ENCODE assay signal across 27 cellular contexts in the genomic region with DNA sequence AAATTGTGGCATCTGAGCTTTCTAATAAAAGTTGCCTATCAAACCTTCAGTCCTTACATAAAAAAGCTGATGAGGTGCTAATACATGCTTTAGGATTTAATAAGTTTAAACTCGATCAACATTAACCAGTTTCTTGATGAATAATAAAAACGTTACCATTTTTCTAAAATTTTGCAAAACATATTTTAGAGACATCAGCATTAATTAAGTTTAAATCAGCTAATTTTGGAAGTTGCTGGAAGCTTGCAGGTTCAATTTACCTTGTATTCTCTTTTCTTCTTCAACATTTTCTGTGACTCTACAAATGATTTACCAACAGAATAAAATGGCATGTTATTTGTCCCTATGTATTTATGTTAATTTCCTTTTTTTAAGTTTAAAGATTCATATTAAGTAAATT.
"Had no signal": no experiment of that assay in that cellular context is flagged by ENCODE, and none has a peak within 500 bp of the region (broad histone marks: within the 10 kb centered on the region; RNA-seq: fewer than 3 reads in every experiment).

No MANE protein-coding gene starts in this region.

- H3K27ac ChIP-seq: stomach, suprapubic skin, testis, thoracic aorta, thyroid gland, tibial artery, tibial nerve, transverse colon, upper lobe of left lung, upper lobe of right lung, uterus, vagina had no signal

- ATAC-seq: stimulated activated effector memory CD8-positive, alpha-beta T cell treated with anti-CD3 and anti-CD28 coated beads, Interleukin-12 subunit alpha, Interleukin-12 subunit beta, amount 100 ng/mL, for 72 hours; stimulated activated memory B cell treated with anti-CD40 and anti-IgM and Interleukin-4, amounts not matched to agents 10 μg/mL and 1 μg/mL and 100 μg/mL, for 72 hours; stimulated activated naive B cell treated with anti-CD40 and anti-IgM and Interleukin-4, amounts not matched to agents 10 μg/mL and 1 μg/mL and 100 μg/mL, for 72 hours; stimulated activated naive CD8-positive, alpha-beta T cell treated with anti-CD3 and anti-CD28 coated beads, Interleukin-15, amount 100 ng/mL, for 72 hours; stimulated activated naive CD8-positive, alpha-beta T cell treated with anti-CD3 and anti-CD28 coated beads, Interleukin-15, Interleukin-2, amounts not matched to agents 100 U/mL and 50 U/mL, for 24 hours; upper lobe of right lung had no signal

- DNase-seq: stimulated activated CD4-positive, alpha-beta T cell treated with anti-CD3 and anti-CD28 coated beads, Interleukin-2, amount 100 ng/mL, for 48 hours; stimulated activated CD4-positive, alpha-beta T cell treated with anti-CD3 and anti-CD28 coated beads, Interleukin-4, amount 100 ng/mL, for 1 hour; stimulated activated CD4-positive, alpha-beta T cell treated with anti-CD3 and anti-CD28 coated beads, Interleukin-4, amount 100 ng/mL, for 24 hours; stimulated activated CD4-positive, alpha-beta T cell treated with anti-CD3 and anti-CD28 coated beads, Interleukin-4, amount 100 ng/mL, for 4 hours; stimulated activated CD8-positive, alpha-beta memory T cell treated with anti-CD3 and anti-CD28 coated beads, Interleukin-4, amount 100 ng/mL, for 48 hours; stimulated activated naive B cell treated with anti-CD40 and anti-IgM and Interleukin-4, amounts not matched to agents 10 μg/mL and 1 μg/mL and 100 μg/mL, for 72 hours; stimulated activated naive CD4-positive, alpha-beta T cell; stimulated activated naive CD4-positive, alpha-beta T cell treated with Interleukin-2 at 50 U/mL for 16 hours; stimulated activated naive CD8-positive, alpha-beta T cell treated with anti-CD3 and anti-CD28 coated beads, Interleukin-15, amount 100 ng/mL, for 72 hours; stimulated activated naive CD8-positive, alpha-beta T cell treated with anti-CD3 and anti-CD28 coated beads, Interleukin-15, Interleukin-2, amounts not matched to agents 100 U/mL and 50 U/mL, for 24 hours; stomach; substantia nigra; testis; thyroid gland; tibial artery; transverse colon; trophoblast cell; upper lobe of left lung; upper lobe of right lung; uterus had no signal

- H3K27me3 ChIP-seq: stomach, suprapubic skin, testis, thyroid gland, tibial artery, tibial nerve, transverse colon, upper lobe of left lung, upper lobe of right lung, uterus, vagina had no signal

- H3K36me3 ChIP-seq: stomach, suprapubic skin, thoracic aorta, thyroid gland, tibial artery, tibial nerve, transverse colon, upper lobe of left lung, upper lobe of right lung, uterus, vagina had no signal

- H3K4me3 ChIP-seq: stomach, suprapubic skin, testis, thoracic aorta, thyroid gland, tibial artery, tibial nerve, transverse colon, upper lobe of left lung, upper lobe of right lung, uterus, vagina had no signal

- FAIRE-seq: urothelium cell line had no signal

- H3K4me1 ChIP-seq: stomach, suprapubic skin, testis, thyroid gland, tibial artery, tibial nerve, transverse colon, upper lobe of left lung, upper lobe of right lung, uterus, vagina had no signal

- H3K9me3 ChIP-seq: stomach, suprapubic skin, testis, thoracic aorta, thyroid gland, tibial artery, tibial nerve, transverse colon, upper lobe of left lung, upper lobe of right lung, uterus, vagina had no signal
